ENCODE assay signal across 8 cellular contexts in genomic region chr14:22928237-22929103, GRCh38. TPM values are rescaled to one million over a fixed set of nuclear protein-coding genes. Genes with fewer than 3 reads are reported as not detected.
DNase-seq lines count a peak whose midpoint lies in the region; ATAC-seq lines count a peak whose summit lies in the region.

No MANE protein-coding gene starts in this region.

- intact Hi-C loops in posterior cingulate gyrus (cut with DNase I) = no loop called here

- 10% methylated on average over 12 of the region's 12 CpGs for WGBS in thymus

- H3K9me3 ChIP-seq in adipocyte (ENCODE audit: control insufficient read depth, low read length) = no peaks in the 10 kb centered on the region
- no peaks in the 10 kb centered on the region for H3K9me3 ChIP-seq in thymus (ENCODE audit: control insufficient read depth)

- H3K4me1 ChIP-seq in adipocyte (ENCODE audit: control insufficient read depth, insufficient read depth, low read length) = peaks cover 14% of the 10 kb centered on the region
- peaks cover 12% of the 10 kb centered on the region for H3K4me1 ChIP-seq in thymus (ENCODE audit: control insufficient read depth, insufficient read depth, low read length)

- no peak for ATAC-seq in HG03095 (IDR thresholded peaks at IDR 0.05; ENCODE audit: unreplicated experiment)

- H3K27ac ChIP-seq in thymus (ENCODE audit: low read depth) = peak overlapping the region; percentile 72

- H3K27me3 ChIP-seq in adipocyte (replicated peaks; ENCODE audit: control insufficient read depth, insufficient read depth, low read length) (no peaks in the 10 kb centered on the region), thymus (ENCODE audit: control insufficient read depth, insufficient read depth) (no peaks in the 10 kb centered on the region)

- peak overlapping the region; percentile 96 for H3K9ac ChIP-seq in adipocyte (ENCODE audit: low read length)

- peaks cover 30% of the 10 kb centered on the region for H3K36me3 ChIP-seq in adipocyte (ENCODE audit: control insufficient read depth, insufficient read depth, low read length, severe bottlenecking)
- peaks cover 14% of the 10 kb centered on the region for H3K36me3 ChIP-seq in thymus (ENCODE audit: control insufficient read depth, insufficient read depth)

- H3K4me3 ChIP-seq in adipocyte (ENCODE audit: low read length) (peak overlapping the region; percentile 99), thymus (ENCODE audit: low read length) (peak overlapping the region; percentile 65)

- peak; percentile 60 for DNase-seq in activated CD8-positive, alpha-beta memory T cell treated with anti-CD3 and anti-CD28 coated beads for 24 hours
- DNase-seq in activated CD8-positive, alpha-beta memory T cell treated with anti-CD3 and anti-CD28 coated beads, Interleukin-2, amount 50 U/mL, for 4 hours = no peak
- DNase-seq in adipocyte (ENCODE audit: low read depth) (peak; percentile 23), iris pigment epithelial cell (ENCODE audit: low read depth) (peak; percentile 10), posterior cingulate gyrus (no peak), NCI-H2029 treated with DMSO at 0.1 percent for 48 hours (lab: John Stamatoyannopoulos, UW) (no peak)

RNA-seq across cellular contexts. Expression of gene PRMT5, which starts 0.7 kb away (rescaled TPM):
- 31.8 TPM for polyA plus RNA-seq in thymus

RNA-seq across cellular contexts. Expression of gene RBM23, which starts 9.5 kb away (rescaled TPM):
- polyA plus RNA-seq in thymus = 41.8 TPM

RNA-seq across cellular contexts. Expression of gene HAUS4, which starts 28.4 kb away (rescaled TPM):
- polyA plus RNA-seq in thymus = 30.5 TPM

RNA-seq across cellular contexts. Expression of gene REM2, which starts 45.4 kb away (rescaled TPM):
- polyA plus RNA-seq in thymus = 3.2 TPM

RNA-seq across cellular contexts. Expression of gene AJUBA, which starts 53.9 kb away (rescaled TPM):
- 22.4 TPM for polyA plus RNA-seq in thymus

Comparison
In these comparisons a context has a peak if more than half of its experiments do, and no peak if none do; other contexts are left out.
1. DNase-seq: peak in activated CD8-positive, alpha-beta memory T cell treated with anti-CD3 and anti-CD28 coated beads for 24 hours (single experiment), adipocyte (single experiment) and iris pigment epithelial cell (single experiment); none in activated CD8-positive, alpha-beta memory T cell treated with anti-CD3 and anti-CD28 coated beads, Interleukin-2, amount 50 U/mL, for 4 hours (single experiment), posterior cingulate gyrus (0 of 10) and NCI-H2029 treated with DMSO at 0.1 percent for 48 hours (single experiment).